1 cellular context compared by ENCODE assay signal in the genomic region with DNA sequence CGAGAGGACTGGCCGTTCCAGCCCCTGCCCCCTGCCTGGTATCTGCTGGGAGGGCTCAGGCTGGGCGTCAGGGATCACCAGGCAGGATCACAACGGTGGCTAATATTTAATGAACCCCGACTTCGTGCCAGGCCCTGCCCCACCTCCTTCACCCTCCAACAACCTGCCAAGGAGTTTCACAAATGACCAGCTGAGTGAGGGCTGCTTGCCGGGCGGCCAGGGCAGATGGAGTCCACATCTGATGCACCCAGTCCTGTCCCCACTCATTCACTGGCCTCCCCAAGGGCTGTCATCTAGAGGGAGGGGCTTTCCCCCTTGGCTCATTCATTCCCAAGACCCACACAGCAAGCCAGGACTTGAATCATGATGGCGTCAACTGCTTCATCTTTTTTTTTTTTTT.
TF ChIP-seq lines count a peak whose summit lies in the region.

No MANE protein-coding gene starts in this region.

TF ChIP-seq in HepG2, 621 proteins besides CTCF, POLR2A, EP300 and RAD21:
- no peak for TF ChIP-seq GATA4 (IDR thresholded peaks at IDR 0.05; ENCODE audit: borderline replicate concordance, low read depth)
